8 cellular contexts compared by ENCODE assay signal in the genomic region with DNA sequence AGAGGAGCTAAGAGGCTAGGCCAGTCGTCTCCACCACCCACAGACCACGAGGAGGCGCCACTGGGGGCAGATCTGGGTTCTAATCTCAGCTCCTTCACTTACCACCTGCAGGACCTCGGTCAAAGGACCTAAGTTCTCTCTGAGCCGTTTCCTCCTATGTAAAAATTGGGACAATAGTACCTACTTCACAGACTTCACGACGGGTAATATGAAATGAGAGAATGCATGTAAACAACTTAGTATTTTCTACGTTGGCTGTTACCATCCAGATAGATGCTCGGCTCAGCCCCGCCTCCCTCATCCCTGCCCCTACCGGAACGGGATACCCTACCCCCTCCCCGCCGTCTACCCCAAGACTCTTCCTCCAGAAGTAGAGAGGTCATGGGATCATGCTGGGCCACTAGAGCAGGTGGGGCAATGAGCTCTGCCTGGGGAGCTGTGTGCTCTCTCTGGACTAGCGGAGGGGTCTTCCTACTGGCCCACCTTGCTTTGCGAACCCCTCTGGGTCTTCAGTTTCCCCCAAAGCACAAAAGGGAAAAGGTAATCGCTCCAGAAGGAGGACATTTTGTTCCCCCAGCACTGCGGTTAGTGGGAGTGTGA.
DNase-seq lines count a peak whose midpoint lies in the region; ATAC-seq and TF ChIP-seq lines count a peak whose summit lies in the region.

No MANE protein-coding gene starts in this region.

- TF ChIP-seq POLR2A in NB4 (IDR thresholded peaks at IDR 0.05; ENCODE audit: extremely low read depth, insufficient read length) = no peak

- H3K4me1 ChIP-seq in muscle layer of colon (ENCODE audit: insufficient read depth, low read length) = peaks cover 27% of the 10 kb centered on the region

- H3K4me3 ChIP-seq in NB4 (ENCODE audit: low read depth, low read length) (peak overlapping the region; percentile 49), epithelial cell of esophagus (ENCODE audit: low read length) (peak overlapping the region; percentile 84), muscle layer of colon (ENCODE audit: low read depth in 1 of 2, low read length in 2 of 2) (peak overlapping the region; percentile 77 to 98)

- DNase-seq in ELR (ENCODE audit: low read depth) = peak; percentile 64
- peak; percentile 28 for DNase-seq in NB4 (ENCODE audit: low read depth)
- peak; percentile 83 for DNase-seq in activated CD8-positive, alpha-beta memory T cell treated with anti-CD3 and anti-CD28 coated beads for 24 hours
- DNase-seq in epithelial cell of esophagus (ENCODE audit: low read depth) = peak; percentile 30
- peak; percentile 50 to 51 for DNase-seq in stimulated activated naive CD8-positive, alpha-beta T cell treated with anti-CD3 and anti-CD28 coated beads, Interleukin-15, amount 100 ng/mL, for 72 hours
- DNase-seq in OCI-M2 (lab: John Stamatoyannopoulos, UW; ENCODE audit: unreplicated experiment) = no peak

- TF ChIP-seq CTCF in NB4 (IDR thresholded peaks at IDR 0.05; ENCODE audit: low read depth, low read length) (peak; percentile 23), epithelial cell of esophagus (IDR thresholded peaks at IDR 0.05; ENCODE audit: insufficient read depth, low read depth, low read length, missing control alignments) (peak; percentile 43)

- H3K4me1 Mint-ChIP-seq in stimulated activated naive CD8-positive, alpha-beta T cell treated with anti-CD3 and anti-CD28 coated beads, Interleukin-15, amount 100 ng/mL, for 72 hours = peaks cover 88% of the 10 kb centered on the region

- no peak for ATAC-seq in stimulated activated naive CD8-positive, alpha-beta T cell treated with anti-CD3 and anti-CD28 coated beads, Interleukin-15, amount 100 ng/mL, for 72 hours
- ATAC-seq in HG02588 (IDR thresholded peaks at IDR 0.05; ENCODE audit: unreplicated experiment) = no peak

- H3K4me3 Mint-ChIP-seq in stimulated activated naive CD8-positive, alpha-beta T cell treated with anti-CD3 and anti-CD28 coated beads, Interleukin-15, amount 100 ng/mL, for 72 hours = peak overlapping the region; percentile 91 to 92

- H3K27ac Mint-ChIP-seq in stimulated activated naive CD8-positive, alpha-beta T cell treated with anti-CD3 and anti-CD28 coated beads, Interleukin-15, amount 100 ng/mL, for 72 hours = peak overlapping the region; percentile 90 to 93

- H3K27ac ChIP-seq in muscle layer of colon (ENCODE audit: low read depth, low read length) = peak overlapping the region; percentile 80

- H3K9me3 ChIP-seq in muscle layer of colon (ENCODE audit: low read length) = no peaks in the 10 kb centered on the region

- H3K9ac ChIP-seq in muscle layer of colon (ENCODE audit: low read length) = peak overlapping the region; percentile 94

- peaks cover 7% of the 10 kb centered on the region for H3K36me3 ChIP-seq in muscle layer of colon (ENCODE audit: insufficient read depth, low read length)

- no peaks in the 10 kb centered on the region for H3K9me3 Mint-ChIP-seq in stimulated activated naive CD8-positive, alpha-beta T cell treated with anti-CD3 and anti-CD28 coated beads, Interleukin-15, amount 100 ng/mL, for 72 hours

- H3K27me3 ChIP-seq in muscle layer of colon (ENCODE audit: control insufficient read depth in 1 of 2, insufficient read depth in 2 of 2, low read length in 2 of 2) = no peaks in the 10 kb centered on the region

- no peaks in the 10 kb centered on the region for H3K27me3 Mint-ChIP-seq in stimulated activated naive CD8-positive, alpha-beta T cell treated with anti-CD3 and anti-CD28 coated beads, Interleukin-15, amount 100 ng/mL, for 72 hours
